31 cellular contexts compared by ENCODE assay signal in the genomic region with DNA sequence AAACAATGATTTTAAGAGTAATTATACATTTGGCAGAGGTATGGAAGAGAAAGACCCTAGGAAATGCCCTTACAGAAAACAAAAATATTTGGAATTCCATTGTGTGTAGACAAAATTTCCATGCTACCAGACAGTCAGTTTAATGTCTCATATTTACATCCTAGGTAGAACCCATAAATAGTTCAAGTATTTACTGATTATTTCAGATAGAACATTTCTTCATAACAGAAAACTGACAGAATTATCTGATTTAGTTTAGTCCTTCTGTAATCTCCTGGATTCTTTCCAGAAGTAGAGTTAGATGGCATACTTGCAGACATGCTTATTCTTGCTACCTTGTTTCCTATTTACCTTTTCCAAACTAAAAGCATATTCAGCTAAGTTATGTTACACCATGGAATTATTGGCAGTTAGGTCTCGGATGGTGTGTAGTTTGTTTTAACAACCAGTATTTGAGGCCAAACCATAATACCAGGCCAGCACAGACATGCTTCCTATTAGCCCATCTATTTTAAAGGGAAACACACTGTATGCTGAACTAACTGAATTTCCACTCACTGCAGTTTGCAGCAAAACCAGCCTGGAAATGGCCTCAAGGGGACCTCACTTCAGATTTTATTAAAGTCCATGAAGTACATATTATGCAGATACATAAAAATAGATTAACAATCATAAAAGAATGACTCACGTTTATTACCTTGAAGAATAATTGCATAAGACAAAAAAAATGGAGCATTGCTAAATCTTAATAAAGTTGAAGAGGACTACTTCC.
DNase-seq lines count a peak whose midpoint lies in the region; ATAC-seq, FAIRE-seq and TF ChIP-seq lines count a peak whose summit lies in the region.
"Had no signal": no experiment of that assay in that cellular context is flagged by ENCODE, and none has a peak within 500 bp of the region (broad histone marks: within the 10 kb centered on the region; RNA-seq: fewer than 3 reads in every experiment).

No MANE protein-coding gene starts in this region.

- no peak for ATAC-seq in GM19351 (IDR thresholded peaks at IDR 0.05; ENCODE audit: unreplicated experiment)
- no peak for ATAC-seq in GM21423 (IDR thresholded peaks at IDR 0.05; ENCODE audit: unreplicated experiment)
- ATAC-seq: body of pancreas, GM12878, left lobe of liver, right cardiac atrium had no signal

- no peaks in the 10 kb centered on the region for H4K20me1 ChIP-seq in neural progenitor cell (ENCODE audit: low read depth)

- no peaks in the 10 kb centered on the region for H3K27me3 Mint-ChIP-seq in neural progenitor cell (ENCODE audit: insufficient read depth, low read depth)
- H3K27me3 Mint-ChIP-seq: activated CD4-positive, alpha-beta memory T cell treated with anti-CD3 and anti-CD28 coated beads, Interleukin-2, amount 10 ng/mL, durations not matched to agents 7 days and 5 days had no signal

- H3F3A ChIP-seq in neural progenitor cell (ENCODE audit: low read depth), result peaks cover 14% of the 10 kb centered on the region

- H3K4me2 ChIP-seq in neural progenitor cell, result no peak overlapping the region
- H3K4me2 ChIP-seq: KMS-11 had no signal

- H3K4me3 ChIP-seq in epithelial cell of esophagus (ENCODE audit: low read length) (no peak overlapping the region), neural progenitor cell (no peak overlapping the region)
- H3K4me3 ChIP-seq: body of pancreas, GM12878, SK-N-MC, thyroid gland had no signal

- CTCF ChIA-PET in RWPE1 (lab: Yijun Ruan, JAX), result no interaction called here

- no peaks in the 10 kb centered on the region for H3K9me3 ChIP-seq in neural progenitor cell (ENCODE audit: low read depth)
- H3K9me3 ChIP-seq: body of pancreas, thyroid gland had no signal

- H3K27ac ChIP-seq in RWPE1, result no peak overlapping the region
- H3K27ac ChIP-seq in neural progenitor cell, result no peak overlapping the region
- H3K27ac ChIP-seq: body of pancreas, KMS-11, SK-N-MC, thyroid gland had no signal

- H3K9me3 Mint-ChIP-seq in neural progenitor cell, result no peaks in the 10 kb centered on the region
- H3K9me3 Mint-ChIP-seq: activated CD4-positive, alpha-beta memory T cell treated with anti-CD3 and anti-CD28 coated beads, Interleukin-2, amount 10 ng/mL, durations not matched to agents 7 days and 5 days; T-helper 1 cell treated with Interleukin-12 subunit alpha and Interleukin-12 subunit beta and Interleukin-4 antibody, amounts not matched to agents 30 μg/mL and 1 μg/mL, for 36 hours had no signal

- no peak for TF ChIP-seq POLR2A in H54 (IDR thresholded peaks at IDR 0.05; ENCODE audit: low read depth, low read length)

- no peaks in the 10 kb centered on the region for H3K27me3 ChIP-seq in neural progenitor cell
- H3K27me3 ChIP-seq: body of pancreas, thyroid gland had no signal

- no peaks in the 10 kb centered on the region for H3K79me2 ChIP-seq in neural progenitor cell (ENCODE audit: low read depth)

- peak overlapping the region; percentile 0 for H2AFZ ChIP-seq in neural progenitor cell (replicated peaks)

- POLR2A ChIA-PET in RWPE1 (lab: Yijun Ruan, JAX; ENCODE audit: low non-redundant PET), result no interaction called here

- H3K4me1 ChIP-seq in neural progenitor cell, result peaks cover 28% of the 10 kb centered on the region

- H3K9ac ChIP-seq in neural progenitor cell, result no peak overlapping the region
- H3K9ac ChIP-seq: KMS-11 had no signal

- H3K36me3 Mint-ChIP-seq in neural progenitor cell, result no peaks in the 10 kb centered on the region

- H3K4me1 Mint-ChIP-seq in neural progenitor cell, result peaks cover under 1% of the 10 kb centered on the region
- H3K4me1 Mint-ChIP-seq: activated CD4-positive, alpha-beta memory T cell treated with anti-CD3 and anti-CD28 coated beads, Interleukin-2, amount 10 ng/mL, durations not matched to agents 7 days and 5 days had no signal

- no peak overlapping the region for H3K4me3 Mint-ChIP-seq in neural progenitor cell
- H3K4me3 Mint-ChIP-seq: activated CD4-positive, alpha-beta memory T cell treated with anti-CD3 and anti-CD28 coated beads, Interleukin-2, amount 10 ng/mL, durations not matched to agents 7 days and 5 days; T-helper 1 cell treated with Interleukin-12 subunit alpha and Interleukin-12 subunit beta and Interleukin-4 antibody, amounts not matched to agents 30 μg/mL and 1 μg/mL, for 36 hours had no signal

- DNase-seq in H54 (ENCODE audit: insufficient read length, low spot score) (no peak), RWPE1 (ENCODE audit: low spot score) (peak; percentile 51), epithelial cell of esophagus (ENCODE audit: low read depth) (peak; percentile 86), neural progenitor cell (ENCODE audit: low spot score) (no peak), activated gamma-delta T cell (lab: John Stamatoyannopoulos, UW) (no peak), NCI-H2227 treated with DMSO at 0.1 percent for 48 hours (lab: John Stamatoyannopoulos, UW) (no peak)
- DNase-seq: activated CD4-positive, alpha-beta memory T cell treated with anti-CD3 and anti-CD28 coated beads, Interleukin-2, amount 10 ng/mL, durations not matched to agents 7 days and 5 days; activated CD4-positive, CD25-positive, alpha-beta regulatory T cell treated with anti-CD3 and anti-CD28 coated beads, Interleukin-2, amount 50 U/mL, for 72 hours; activated CD8-positive, alpha-beta memory T cell treated with anti-CD3 and anti-CD28 coated beads, Interleukin-2, amount 50 U/mL, for 4 hours; activated naive CD4-positive, alpha-beta T cell treated with Interleukin-2 at 50 U/mL for 16 hours; body of pancreas; cerebellar nuclear complex; DMS153; hypothalamus; mesenchymal stem cell; MV-4-11; NCI-H146; NCI-H345; posterior cingulate gyrus; right cardiac atrium; RPMI8226; thyroid gland had no signal

- FAIRE-seq in H54 (lab: Jason Lieb, UNC), result peak; percentile 50
- FAIRE-seq: GM12878, GM19239, H1 had no signal

- H3K27ac Mint-ChIP-seq in neural progenitor cell, result no peak overlapping the region
- H3K27ac Mint-ChIP-seq: activated CD4-positive, alpha-beta memory T cell treated with anti-CD3 and anti-CD28 coated beads, Interleukin-2, amount 10 ng/mL, durations not matched to agents 7 days and 5 days; T-helper 1 cell treated with Interleukin-12 subunit alpha and Interleukin-12 subunit beta and Interleukin-4 antibody, amounts not matched to agents 30 μg/mL and 1 μg/mL, for 36 hours had no signal

- TF ChIP-seq CTCF in RWPE1 (conservative IDR thresholded peaks at IDR 0.05; ENCODE audit: low read depth), result peak; percentile 22; the same call in 1 of the 2 replicates
- TF ChIP-seq CTCF in epithelial cell of esophagus (IDR thresholded peaks at IDR 0.05; ENCODE audit: insufficient read depth, low read depth, low read length, missing control alignments), result no peak
- no peak for TF ChIP-seq CTCF in neural progenitor cell (IDR thresholded peaks at IDR 0.05)

- no peaks in the 10 kb centered on the region for H3K36me3 ChIP-seq in neural progenitor cell
- H3K36me3 ChIP-seq: thyroid gland had no signal

Comparison
In these comparisons a context has a peak if more than half of its experiments do, and no peak if none do; other contexts are left out.
1. DNase-seq: peak in RWPE1 (single experiment) and epithelial cell of esophagus (single experiment); none in H54 (single experiment), neural progenitor cell (single experiment), activated gamma-delta T cell (single experiment) and NCI-H2227 treated with DMSO at 0.1 percent for 48 hours (single experiment).